Comparison of ENCODE assay signal across 10 cellular contexts in genomic region chr2:102070058-102070642, GRCh38.
A peak's percentile ranks its signal among the peaks of the same experiment; 100 is the strongest.
DNase-seq lines count a peak whose midpoint lies in the region; ATAC-seq, FAIRE-seq and TF ChIP-seq lines count a peak whose summit lies in the region.
"Had no signal": no experiment of that assay in that cellular context is flagged by ENCODE, and none has a peak within 500 bp of the region (broad histone marks: within the 10 kb centered on the region; RNA-seq: fewer than 3 reads in every experiment).

No MANE protein-coding gene starts in this region.

- H3K27me3 Mint-ChIP-seq in dendritic cell treated with granulocyte-macrophage colony-stimulating factor and Interleukin-4, amounts not matched to agents 40 ng/mL and 50 ng/mL, for 4 days, result no peaks in the 10 kb centered on the region

- peak overlapping the region; percentile 81 for H2AFZ ChIP-seq in HepG2 (ENCODE audit: low read length)

- peak overlapping the region; percentile 63 for H3K9ac ChIP-seq in HepG2 (ENCODE audit: insufficient read depth, low read depth, low read length)

- CTCF ChIA-PET in HepG2 (lab: Yijun Ruan, JAX; ENCODE audit: low intra/inter-chr PET ratio, low total read pairs), result interaction anchor here (1.1 kb wide), 1 partner anchor 170 kb away, joined by 3 read pairs; no protein-coding TSS in a partner anchor

- peaks cover 19% of the 10 kb centered on the region for H3K36me3 Mint-ChIP-seq in dendritic cell treated with granulocyte-macrophage colony-stimulating factor and Interleukin-4, amounts not matched to agents 40 ng/mL and 50 ng/mL, for 4 days (ENCODE audit: low read depth)

- DNase-seq in HT-29 (ENCODE audit: low spot score) (peak; percentile 44), HepG2 (ENCODE audit: low spot score) (peak; percentile 79), stromal cell of bone marrow (ENCODE audit: low read depth) (peak; percentile 86), NCI-H1417 treated with DMSO at 0.1 percent for 48 hours (lab: John Stamatoyannopoulos, UW) (no peak), GM10266 (ENCODE audit: extremely low spot score) (no peak)
- DNase-seq in stimulated activated naive CD8-positive, alpha-beta T cell treated with anti-CD3 and anti-CD28 coated beads, Interleukin-15, Interleukin-2, amounts not matched to agents 100 U/mL and 50 U/mL, for 24 hours, result no peak
- DNase-seq in activated CD4-positive, alpha-beta T cell treated with anti-CD3 and anti-CD28 coated beads, Interleukin-2, amount 50 U/mL, for 1 hour, result no peak
- DNase-seq: nephron progenitor cell had no signal

- no peak for TF ChIP-seq POLR2A in HepG2 (IDR thresholded peaks at IDR 0.05; ENCODE audit: insufficient read depth in 1 of 2, low read depth in 2 of 2, low read length in 2 of 2)

- in situ Hi-C loops in HepG2 (cut with HindIII; ENCODE audit: extremely low pct_ligation_motif_present, low pct_unique_long_range_greater_than_20kb), result no loop called here

- no peaks in the 10 kb centered on the region for H4K20me1 ChIP-seq in HepG2 (ENCODE audit: insufficient read depth, low read length)

- POLR2A ChIA-PET in HepG2 (lab: Yijun Ruan, JAX), result interaction anchor here (0.7 to 3.6 kb wide), 15 partner anchors 12 to 96 kb away, joined by 4 to 28 read pairs (median 7); partner anchors contain the start of gene IL1R1

- H3K4me3 Mint-ChIP-seq in dendritic cell treated with granulocyte-macrophage colony-stimulating factor and Interleukin-4, amounts not matched to agents 40 ng/mL and 50 ng/mL, for 4 days, result no peak overlapping the region
- H3K4me3 Mint-ChIP-seq: nephron progenitor cell had no signal

- FAIRE-seq in HepG2 (lab: Jason Lieb, UNC), result peak; percentile 23
- FAIRE-seq: colon had no signal

- TF ChIP-seq CTCF in HepG2 (CRISPR knock-in tag; IDR thresholded peaks at IDR 0.05), result peak; percentile 80
- TF ChIP-seq CTCF in GM10266 (IDR thresholded peaks at IDR 0.05; ENCODE audit: control insufficient read depth, insufficient read depth, low read depth, missing control alignments), result no peak

- peaks cover 4% of the 10 kb centered on the region for H3K79me2 ChIP-seq in HepG2 (ENCODE audit: insufficient read depth, low read length)

- H3K27ac Mint-ChIP-seq in dendritic cell treated with granulocyte-macrophage colony-stimulating factor and Interleukin-4, amounts not matched to agents 40 ng/mL and 50 ng/mL, for 4 days, result peak overlapping the region; percentile 15
- H3K27ac Mint-ChIP-seq: nephron progenitor cell had no signal

- ATAC-seq in HepG2, result peak; percentile 96
- ATAC-seq in stimulated activated naive CD8-positive, alpha-beta T cell treated with anti-CD3 and anti-CD28 coated beads, Interleukin-15, Interleukin-2, amounts not matched to agents 100 U/mL and 50 U/mL, for 24 hours, result no peak

- peaks cover 18% of the 10 kb centered on the region for H3K9me3 Mint-ChIP-seq in dendritic cell treated with granulocyte-macrophage colony-stimulating factor and Interleukin-4, amounts not matched to agents 40 ng/mL and 50 ng/mL, for 4 days

- H3K9me3 ChIP-seq in HepG2 (ENCODE audit: low read length), result peaks cover 14% of the 10 kb centered on the region

- H3K27ac ChIP-seq in HepG2 (ENCODE audit: extremely low read length, insufficient read depth, low read length), result peak overlapping the region; percentile 83

- intact Hi-C loops in dendritic cell treated with granulocyte-macrophage colony-stimulating factor and Interleukin-4, amounts not matched to agents 40 ng/mL and 50 ng/mL, for 4 days (cut with micrococcal nuclease), result no loop called here
- intact Hi-C loops in HepG2 (cut with micrococcal nuclease; ENCODE audit: unreplicated experiment), result loop anchor here (2.0 kb wide), 2 partner anchors 31 to 49 kb away; no protein-coding TSS in a partner anchor

- no TSS peak for BruUV-seq in HepG2 (replicated peaks; lab: Mats Ljungman, UMichigan)

- peak; percentile 73 for TF ChIP-seq RAD21 in HepG2 (CRISPR knock-in tag; IDR thresholded peaks at IDR 0.05)

- peak overlapping the region; percentile 2 to 51 (median 39); a peak in 5 of 6 replicates for H3K4me3 ChIP-seq in HepG2 (replicated peaks in 1 of 3; ENCODE audit: insufficient read depth in 1 of 3, low read depth in 2 of 3, low read length in 3 of 3)

- H3K27me3 ChIP-seq in HepG2 (ENCODE audit: control insufficient read depth in 1 of 2, insufficient read depth in 2 of 2, low read length in 2 of 2), result no peaks in the 10 kb centered on the region

- peaks cover 71% of the 10 kb centered on the region for H3K4me1 Mint-ChIP-seq in dendritic cell treated with granulocyte-macrophage colony-stimulating factor and Interleukin-4, amounts not matched to agents 40 ng/mL and 50 ng/mL, for 4 days (ENCODE audit: low read depth)

- WGBS in HepG2 (ENCODE audit: low lambda C conversion rate), result 31% methylated on average over 8 of the region's 8 CpGs

- peaks cover 77% of the 10 kb centered on the region for H3K4me1 ChIP-seq in HepG2 (ENCODE audit: insufficient read depth, low read length)

- H3K36me3 ChIP-seq in HepG2 (replicated peaks in 1 of 2; ENCODE audit: control insufficient read depth in 1 of 2, insufficient read depth in 2 of 2, low read length in 2 of 2), result no peaks in the 10 kb centered on the region

- H3K4me2 ChIP-seq in HepG2 (ENCODE audit: low read depth, low read length), result peak overlapping the region; percentile 61

- TF ChIP-seq EP300 in HepG2 (IDR thresholded peaks at IDR 0.05; ENCODE audit: low read depth in 2 of 2, low read length in 2 of 2), result 0 out of 4 replicates have a peak, but pooled peaks of 1 of the 2 experiments have one; percentile 4
- TF ChIP-seq EP300 in HepG2 (CRISPR knock-in tag; IDR thresholded peaks at IDR 0.05; ENCODE audit: borderline replicate concordance), result no peak

TF ChIP-seq in HepG2, 621 proteins besides CTCF, POLR2A, EP300 and RAD21 (continues in another document):
- TF ChIP-seq ZNF317 (CRISPR knock-in tag; IDR thresholded peaks at IDR 0.05) (peak; percentile 56), ZBTB38 (CRISPR knock-in tag; IDR thresholded peaks at IDR 0.05) (no peak; the same call in 1 of the 2 replicates), ZFP62 (CRISPR knock-in tag; IDR thresholded peaks at IDR 0.05) (no peak), SKIL (CRISPR knock-in tag; IDR thresholded peaks at IDR 0.05; ENCODE audit: borderline replicate concordance) (no peak), SMARCC2 (IDR thresholded peaks at IDR 0.05) (no peak), REL (CRISPR knock-in tag; conservative IDR thresholded peaks at IDR 0.05) (no peak), KDM5B (CRISPR knock-in tag; IDR thresholded peaks at IDR 0.05; ENCODE audit: borderline replicate concordance) (0 out of 2 replicates have a peak, but pooled peaks have one; percentile 38), ZNF562 (CRISPR knock-in tag; IDR thresholded peaks at IDR 0.05; ENCODE audit: borderline replicate concordance) (no peak), SOX6 (IDR thresholded peaks at IDR 0.05) (no peak), SOX6 (CRISPR knock-in tag; IDR thresholded peaks at IDR 0.05) (peak; percentile 62), NR2F2 (IDR thresholded peaks at IDR 0.05; ENCODE audit: borderline replicate concordance, low read depth) (0 out of 2 replicates have a peak, but pooled peaks have one; percentile 43), ZNF350 (CRISPR knock-in tag; IDR thresholded peaks at IDR 0.05; ENCODE audit: borderline replicate concordance, low read depth) (peak; percentile 34; the same call in 1 of the 2 replicates), MIXL1 (CRISPR knock-in tag; IDR thresholded peaks at IDR 0.05) (0 out of 2 replicates have a peak, but pooled peaks have one; percentile 22), RBAK (CRISPR knock-in tag; IDR thresholded peaks at IDR 0.05) (no peak), MED8 (CRISPR knock-in tag; IDR thresholded peaks at IDR 0.05; ENCODE audit: insufficient replicate concordance) (peak; percentile 38), DNMT3B (CRISPR knock-in tag; conservative IDR thresholded peaks at IDR 0.05) (peak; percentile 81; the same call in 1 of the 2 replicates), ZNF580 (CRISPR knock-in tag; IDR thresholded peaks at IDR 0.05; ENCODE audit: borderline replicate concordance, low read depth) (peak; percentile 33; the same call in 1 of the 2 replicates), ZNF839 (CRISPR knock-in tag; IDR thresholded peaks at IDR 0.05; ENCODE audit: borderline replicate concordance) (0 out of 2 replicates have a peak, but pooled peaks have one; percentile 46), ZNF3 (CRISPR knock-in tag; IDR thresholded peaks at IDR 0.05) (no peak), MED1 (CRISPR knock-in tag; IDR thresholded peaks at IDR 0.05) (peak; percentile 72), HDAC6 (IDR thresholded peaks at IDR 0.05; ENCODE audit: low read depth, low read length) (no peak)

Comparison
In these comparisons a context has a peak if more than half of its experiments do, and no peak if none do; other contexts are left out.
1. DNase-seq: peak in HT-29 (single experiment), HepG2 (single experiment) and stromal cell of bone marrow (single experiment); none in NCI-H1417 treated with DMSO at 0.1 percent for 48 hours (single experiment), GM10266 (single experiment), stimulated activated naive CD8-positive, alpha-beta T cell treated with anti-CD3 and anti-CD28 coated beads, Interleukin-15, Interleukin-2, amounts not matched to agents 100 U/mL and 50 U/mL, for 24 hours (single experiment) and activated CD4-positive, alpha-beta T cell treated with anti-CD3 and anti-CD28 coated beads, Interleukin-2, amount 50 U/mL, for 1 hour (single experiment).